In the genomic region with DNA sequence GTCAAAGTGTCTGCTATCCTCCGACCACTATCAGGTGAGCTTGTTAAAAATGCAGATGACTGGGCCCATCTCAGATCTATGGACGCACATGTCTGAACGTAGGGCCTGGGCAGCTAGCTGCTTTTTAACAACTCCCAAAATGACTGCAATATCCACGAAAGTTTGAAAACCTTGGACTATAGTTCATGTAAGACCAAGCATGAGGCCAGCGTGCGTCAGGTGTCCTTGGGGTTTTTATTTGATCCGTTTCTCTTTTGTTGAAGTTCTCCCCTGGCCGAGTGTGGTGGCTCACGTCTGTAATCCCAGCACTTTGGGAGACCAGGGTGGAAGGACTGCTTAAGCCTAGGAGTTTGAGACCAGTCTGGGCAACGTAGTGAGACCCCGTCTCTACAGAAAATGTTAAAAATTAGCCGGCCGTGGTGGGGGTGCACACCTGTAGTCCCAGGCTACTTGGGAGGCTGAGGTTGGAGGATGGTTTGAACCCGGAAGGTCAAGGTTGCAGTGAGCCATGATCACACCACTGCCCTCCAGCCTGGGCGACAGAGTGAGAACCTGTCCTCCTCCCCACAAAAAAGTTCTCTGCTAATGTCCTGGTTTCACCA, we compare ENCODE assay signal across 1 cellular context.
TF ChIP-seq lines count a peak whose summit lies in the region.

No MANE protein-coding gene starts in this region.

TF ChIP-seq in WTC11, 78 proteins besides CTCF, POLR2A, EP300 and RAD21 (continued from another document):
- TF ChIP-seq, protein P1, sequence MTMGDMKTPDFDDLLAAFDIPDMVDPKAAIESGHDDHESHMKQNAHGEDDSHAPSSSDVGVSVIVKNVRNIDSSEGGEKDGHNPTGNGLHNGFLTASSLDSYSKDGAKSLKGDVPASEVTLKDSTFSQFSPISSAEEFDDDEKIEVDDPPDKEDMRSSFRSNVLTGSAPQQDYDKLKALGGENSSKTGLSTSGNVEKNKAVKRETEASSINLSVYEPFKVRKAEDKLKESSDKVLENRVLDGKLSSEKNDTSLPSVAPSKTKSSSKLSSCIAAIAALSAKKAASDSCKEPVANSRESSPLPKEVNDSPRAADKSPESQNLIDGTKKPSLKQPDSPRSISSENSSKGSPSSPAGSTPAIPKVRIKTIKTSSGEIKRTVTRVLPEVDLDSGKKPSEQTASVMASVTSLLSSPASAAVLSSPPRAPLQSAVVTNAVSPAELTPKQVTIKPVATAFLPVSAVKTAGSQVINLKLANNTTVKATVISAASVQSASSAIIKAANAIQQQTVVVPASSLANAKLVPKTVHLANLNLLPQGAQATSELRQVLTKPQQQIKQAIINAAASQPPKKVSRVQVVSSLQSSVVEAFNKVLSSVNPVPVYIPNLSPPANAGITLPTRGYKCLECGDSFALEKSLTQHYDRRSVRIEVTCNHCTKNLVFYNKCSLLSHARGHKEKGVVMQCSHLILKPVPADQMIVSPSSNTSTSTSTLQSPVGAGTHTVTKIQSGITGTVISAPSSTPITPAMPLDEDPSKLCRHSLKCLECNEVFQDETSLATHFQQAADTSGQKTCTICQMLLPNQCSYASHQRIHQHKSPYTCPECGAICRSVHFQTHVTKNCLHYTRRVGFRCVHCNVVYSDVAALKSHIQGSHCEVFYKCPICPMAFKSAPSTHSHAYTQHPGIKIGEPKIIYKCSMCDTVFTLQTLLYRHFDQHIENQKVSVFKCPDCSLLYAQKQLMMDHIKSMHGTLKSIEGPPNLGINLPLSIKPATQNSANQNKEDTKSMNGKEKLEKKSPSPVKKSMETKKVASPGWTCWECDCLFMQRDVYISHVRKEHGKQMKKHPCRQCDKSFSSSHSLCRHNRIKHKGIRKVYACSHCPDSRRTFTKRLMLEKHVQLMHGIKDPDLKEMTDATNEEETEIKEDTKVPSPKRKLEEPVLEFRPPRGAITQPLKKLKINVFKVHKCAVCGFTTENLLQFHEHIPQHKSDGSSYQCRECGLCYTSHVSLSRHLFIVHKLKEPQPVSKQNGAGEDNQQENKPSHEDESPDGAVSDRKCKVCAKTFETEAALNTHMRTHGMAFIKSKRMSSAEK (CRISPR knock-in tag; IDR thresholded peaks at IDR 0.05; ENCODE audit: borderline replicate concordance) = no peak
- TF ChIP-seq, protein P2, sequence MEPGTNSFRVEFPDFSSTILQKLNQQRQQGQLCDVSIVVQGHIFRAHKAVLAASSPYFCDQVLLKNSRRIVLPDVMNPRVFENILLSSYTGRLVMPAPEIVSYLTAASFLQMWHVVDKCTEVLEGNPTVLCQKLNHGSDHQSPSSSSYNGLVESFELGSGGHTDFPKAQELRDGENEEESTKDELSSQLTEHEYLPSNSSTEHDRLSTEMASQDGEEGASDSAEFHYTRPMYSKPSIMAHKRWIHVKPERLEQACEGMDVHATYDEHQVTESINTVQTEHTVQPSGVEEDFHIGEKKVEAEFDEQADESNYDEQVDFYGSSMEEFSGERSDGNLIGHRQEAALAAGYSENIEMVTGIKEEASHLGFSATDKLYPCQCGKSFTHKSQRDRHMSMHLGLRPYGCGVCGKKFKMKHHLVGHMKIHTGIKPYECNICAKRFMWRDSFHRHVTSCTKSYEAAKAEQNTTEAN (CRISPR knock-in tag; IDR thresholded peaks at IDR 0.05) = no peak
- TF ChIP-seq ZNF317 (CRISPR knock-in tag; IDR thresholded peaks at IDR 0.05; ENCODE audit: borderline replicate concordance, low read depth) = no peak
- no peak for TF ChIP-seq TEAD4 (CRISPR knock-in tag; IDR thresholded peaks at IDR 0.05)
- TF ChIP-seq SOX15 (CRISPR knock-in tag; IDR thresholded peaks at IDR 0.05) = no peak
- TF ChIP-seq, protein P3, sequence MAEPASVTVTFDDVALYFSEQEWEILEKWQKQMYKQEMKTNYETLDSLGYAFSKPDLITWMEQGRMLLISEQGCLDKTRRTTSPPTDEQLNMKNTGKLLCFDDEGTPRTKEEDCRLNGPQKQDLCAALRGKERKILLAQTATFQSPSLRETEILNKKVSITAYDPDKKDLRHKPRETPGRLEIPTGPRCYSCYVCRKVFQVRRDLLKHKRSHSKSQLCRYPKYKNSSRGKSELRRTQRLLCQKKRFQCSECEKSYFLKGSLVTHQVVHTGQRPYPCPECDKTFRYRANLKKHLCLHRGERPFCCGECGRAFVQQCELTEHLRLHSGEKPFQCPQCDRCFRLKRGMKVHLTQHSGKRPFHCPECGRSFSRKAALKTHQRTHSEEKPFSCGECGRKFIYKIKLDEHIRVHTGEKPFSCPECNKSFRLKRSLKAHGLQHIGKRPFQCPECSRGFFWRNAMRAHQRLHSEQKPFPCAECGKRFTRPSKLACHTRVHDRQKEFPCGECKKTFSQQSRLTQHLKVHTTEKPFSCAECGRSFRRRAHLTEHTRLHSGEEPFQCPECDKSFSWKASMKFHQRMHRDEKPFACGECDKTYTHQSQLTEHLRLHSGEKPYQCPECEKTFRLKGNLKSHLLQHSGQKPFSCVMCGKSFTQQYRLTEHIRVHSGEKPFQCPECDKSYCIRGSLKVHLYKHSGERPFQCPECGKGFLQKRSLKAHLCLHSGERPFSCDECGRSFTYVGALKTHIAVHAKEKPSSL (CRISPR knock-in tag; conservative IDR thresholded peaks at IDR 0.05) = no peak
- TF ChIP-seq, protein P4, sequence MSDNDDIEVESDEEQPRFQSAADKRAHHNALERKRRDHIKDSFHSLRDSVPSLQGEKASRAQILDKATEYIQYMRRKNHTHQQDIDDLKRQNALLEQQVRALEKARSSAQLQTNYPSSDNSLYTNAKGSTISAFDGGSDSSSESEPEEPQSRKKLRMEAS (CRISPR knock-in tag; IDR thresholded peaks at IDR 0.05) = no peak
- TF ChIP-seq, protein P5, sequence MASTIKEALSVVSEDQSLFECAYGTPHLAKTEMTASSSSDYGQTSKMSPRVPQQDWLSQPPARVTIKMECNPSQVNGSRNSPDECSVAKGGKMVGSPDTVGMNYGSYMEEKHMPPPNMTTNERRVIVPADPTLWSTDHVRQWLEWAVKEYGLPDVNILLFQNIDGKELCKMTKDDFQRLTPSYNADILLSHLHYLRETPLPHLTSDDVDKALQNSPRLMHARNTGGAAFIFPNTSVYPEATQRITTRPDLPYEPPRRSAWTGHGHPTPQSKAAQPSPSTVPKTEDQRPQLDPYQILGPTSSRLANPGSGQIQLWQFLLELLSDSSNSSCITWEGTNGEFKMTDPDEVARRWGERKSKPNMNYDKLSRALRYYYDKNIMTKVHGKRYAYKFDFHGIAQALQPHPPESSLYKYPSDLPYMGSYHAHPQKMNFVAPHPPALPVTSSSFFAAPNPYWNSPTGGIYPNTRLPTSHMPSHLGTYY (CRISPR knock-in tag; IDR thresholded peaks at IDR 0.05) = no peak
- TF ChIP-seq, protein P6, sequence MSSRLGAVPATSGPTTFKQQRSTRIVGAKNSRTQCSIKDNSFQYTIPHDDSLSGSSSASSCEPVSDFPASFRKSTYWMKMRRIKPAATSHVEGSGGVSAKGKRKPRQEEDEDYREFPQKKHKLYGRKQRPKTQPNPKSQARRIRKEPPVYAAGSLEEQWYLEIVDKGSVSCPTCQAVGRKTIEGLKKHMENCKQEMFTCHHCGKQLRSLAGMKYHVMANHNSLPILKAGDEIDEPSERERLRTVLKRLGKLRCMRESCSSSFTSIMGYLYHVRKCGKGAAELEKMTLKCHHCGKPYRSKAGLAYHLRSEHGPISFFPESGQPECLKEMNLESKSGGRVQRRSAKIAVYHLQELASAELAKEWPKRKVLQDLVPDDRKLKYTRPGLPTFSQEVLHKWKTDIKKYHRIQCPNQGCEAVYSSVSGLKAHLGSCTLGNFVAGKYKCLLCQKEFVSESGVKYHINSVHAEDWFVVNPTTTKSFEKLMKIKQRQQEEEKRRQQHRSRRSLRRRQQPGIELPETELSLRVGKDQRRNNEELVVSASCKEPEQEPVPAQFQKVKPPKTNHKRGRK (CRISPR knock-in tag; IDR thresholded peaks at IDR 0.05; ENCODE audit: borderline replicate concordance) = no peak
- no peak for TF ChIP-seq MYBL2 (CRISPR knock-in tag; IDR thresholded peaks at IDR 0.05)
- TF ChIP-seq TEAD1 (CRISPR knock-in tag; IDR thresholded peaks at IDR 0.05) = no peak
- TF ChIP-seq, protein P7, sequence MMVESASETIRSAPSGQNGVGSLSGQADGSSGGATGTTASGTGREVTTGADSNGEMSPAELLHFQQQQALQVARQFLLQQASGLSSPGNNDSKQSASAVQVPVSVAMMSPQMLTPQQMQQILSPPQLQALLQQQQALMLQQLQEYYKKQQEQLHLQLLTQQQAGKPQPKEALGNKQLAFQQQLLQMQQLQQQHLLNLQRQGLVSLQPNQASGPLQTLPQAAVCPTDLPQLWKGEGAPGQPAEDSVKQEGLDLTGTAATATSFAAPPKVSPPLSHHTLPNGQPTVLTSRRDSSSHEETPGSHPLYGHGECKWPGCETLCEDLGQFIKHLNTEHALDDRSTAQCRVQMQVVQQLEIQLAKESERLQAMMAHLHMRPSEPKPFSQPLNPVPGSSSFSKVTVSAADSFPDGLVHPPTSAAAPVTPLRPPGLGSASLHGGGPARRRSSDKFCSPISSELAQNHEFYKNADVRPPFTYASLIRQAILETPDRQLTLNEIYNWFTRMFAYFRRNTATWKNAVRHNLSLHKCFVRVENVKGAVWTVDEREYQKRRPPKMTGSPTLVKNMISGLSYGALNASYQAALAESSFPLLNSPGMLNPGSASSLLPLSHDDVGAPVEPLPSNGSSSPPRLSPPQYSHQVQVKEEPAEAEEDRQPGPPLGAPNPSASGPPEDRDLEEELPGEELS (CRISPR knock-in tag; IDR thresholded peaks at IDR 0.05) = no peak
- no peak for TF ChIP-seq ZNF423 (CRISPR knock-in tag; IDR thresholded peaks at IDR 0.05)
- no peak for TF ChIP-seq GTF2I (CRISPR knock-in tag; conservative IDR thresholded peaks at IDR 0.05)
- no peak for TF ChIP-seq ZNF121 (CRISPR knock-in tag; IDR thresholded peaks at IDR 0.05)
